Comparison of ENCODE assay signal across 1 cellular context in genomic region chr2:21228041-21228895, GRCh38.
A peak's percentile ranks its signal among the peaks of the same experiment; 100 is the strongest.
TF ChIP-seq lines count a peak whose summit lies in the region.

No MANE protein-coding gene starts in this region.

TF ChIP-seq in K562, 482 proteins besides CTCF, POLR2A, EP300 and RAD21 (continued from another document and continues in another):
- TF ChIP-seq AFF4 (CRISPR knock-in tag; IDR thresholded peaks at IDR 0.05): no peak
- no peak for TF ChIP-seq ZNF717 (CRISPR knock-in tag; IDR thresholded peaks at IDR 0.05)
- TF ChIP-seq ZNF165 (CRISPR knock-in tag; IDR thresholded peaks at IDR 0.05; ENCODE audit: borderline replicate concordance): no peak
- TF ChIP-seq, protein P1, sequence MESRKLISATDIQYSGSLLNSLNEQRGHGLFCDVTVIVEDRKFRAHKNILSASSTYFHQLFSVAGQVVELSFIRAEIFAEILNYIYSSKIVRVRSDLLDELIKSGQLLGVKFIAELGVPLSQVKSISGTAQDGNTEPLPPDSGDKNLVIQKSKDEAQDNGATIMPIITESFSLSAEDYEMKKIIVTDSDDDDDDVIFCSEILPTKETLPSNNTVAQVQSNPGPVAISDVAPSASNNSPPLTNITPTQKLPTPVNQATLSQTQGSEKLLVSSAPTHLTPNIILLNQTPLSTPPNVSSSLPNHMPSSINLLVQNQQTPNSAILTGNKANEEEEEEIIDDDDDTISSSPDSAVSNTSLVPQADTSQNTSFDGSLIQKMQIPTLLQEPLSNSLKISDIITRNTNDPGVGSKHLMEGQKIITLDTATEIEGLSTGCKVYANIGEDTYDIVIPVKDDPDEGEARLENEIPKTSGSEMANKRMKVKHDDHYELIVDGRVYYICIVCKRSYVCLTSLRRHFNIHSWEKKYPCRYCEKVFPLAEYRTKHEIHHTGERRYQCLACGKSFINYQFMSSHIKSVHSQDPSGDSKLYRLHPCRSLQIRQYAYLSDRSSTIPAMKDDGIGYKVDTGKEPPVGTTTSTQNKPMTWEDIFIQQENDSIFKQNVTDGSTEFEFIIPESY (CRISPR knock-in tag; IDR thresholded peaks at IDR 0.05): no peak
- TF ChIP-seq KLF1 (tag; IDR thresholded peaks at IDR 0.05): no peak
- TF ChIP-seq ZNF431 (CRISPR knock-in tag; IDR thresholded peaks at IDR 0.05): no peak
- no peak for TF ChIP-seq RBM17 (IDR thresholded peaks at IDR 0.05; ENCODE audit: borderline replicate concordance, low read depth, low read length)
- no peak for TF ChIP-seq SLC30A9 (CRISPR knock-in tag; IDR thresholded peaks at IDR 0.05)
- TF ChIP-seq SMARCB1 (IDR thresholded peaks at IDR 0.05; ENCODE audit: insufficient read length, low read depth): no peak
- TF ChIP-seq SMC3 (conservative IDR thresholded peaks at IDR 0.05; ENCODE audit: insufficient read depth, low read depth, low read length): 0 out of 2 replicates have a peak, but pooled peaks have one; percentile 4
- TF ChIP-seq ARID1B (IDR thresholded peaks at IDR 0.05): peak; percentile 95
- TF ChIP-seq GABPA (tag; conservative IDR thresholded peaks at IDR 0.05; ENCODE audit: low read depth): peak; percentile 48
- TF ChIP-seq ARID4B (CRISPR knock-in tag; IDR thresholded peaks at IDR 0.05): no peak
- TF ChIP-seq KAT2B (IDR thresholded peaks at IDR 0.05; ENCODE audit: low read depth, low read length): no peak
- no peak for TF ChIP-seq PHTF2 (CRISPR knock-in tag; IDR thresholded peaks at IDR 0.05)
- peak; percentile 69 to 90; a peak in 3 of 4 replicates for TF ChIP-seq RCOR1 (IDR thresholded peaks at IDR 0.05; ENCODE audit: borderline replicate concordance in 1 of 2, low read depth in 2 of 2, low read length in 2 of 2)
- TF ChIP-seq TAL1 (IDR thresholded peaks at IDR 0.05): peak; percentile 91
- TF ChIP-seq ZNF75A (CRISPR knock-in tag; IDR thresholded peaks at IDR 0.05): no peak
- TF ChIP-seq, protein P2, sequence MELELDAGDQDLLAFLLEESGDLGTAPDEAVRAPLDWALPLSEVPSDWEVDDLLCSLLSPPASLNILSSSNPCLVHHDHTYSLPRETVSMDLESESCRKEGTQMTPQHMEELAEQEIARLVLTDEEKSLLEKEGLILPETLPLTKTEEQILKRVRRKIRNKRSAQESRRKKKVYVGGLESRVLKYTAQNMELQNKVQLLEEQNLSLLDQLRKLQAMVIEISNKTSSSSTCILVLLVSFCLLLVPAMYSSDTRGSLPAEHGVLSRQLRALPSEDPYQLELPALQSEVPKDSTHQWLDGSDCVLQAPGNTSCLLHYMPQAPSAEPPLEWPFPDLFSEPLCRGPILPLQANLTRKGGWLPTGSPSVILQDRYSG (tag; conservative IDR thresholded peaks at IDR 0.05; ENCODE audit: low read depth): no peak
- no peak for TF ChIP-seq KDM2B (CRISPR knock-in tag; IDR thresholded peaks at IDR 0.05)
- peak; percentile 87 for TF ChIP-seq PML (IDR thresholded peaks at IDR 0.05; ENCODE audit: low read length)
- no peak for TF ChIP-seq FOXO4 (CRISPR knock-in tag; IDR thresholded peaks at IDR 0.05)
- TF ChIP-seq NR2C1 (IDR thresholded peaks at IDR 0.05): peak; percentile 86
- TF ChIP-seq NR2C1 (tag; IDR thresholded peaks at IDR 0.05): peak; percentile 92
- TF ChIP-seq MAX (CRISPR knock-in tag; IDR thresholded peaks at IDR 0.05): no peak
- no peak for TF ChIP-seq ZBTB8A (IDR thresholded peaks at IDR 0.05; ENCODE audit: partially characterized antibody)
- TF ChIP-seq RNF2 (IDR thresholded peaks at IDR 0.05): peak; percentile 76
- no peak for TF ChIP-seq ZNF785 (CRISPR knock-in tag; IDR thresholded peaks at IDR 0.05)
- 0 out of 2 replicates have a peak, but pooled peaks have one; percentile 29 for TF ChIP-seq GATAD2A (IDR thresholded peaks at IDR 0.05)
- no peak for TF ChIP-seq USF2 (CRISPR knock-in tag; IDR thresholded peaks at IDR 0.05)
- no peak for TF ChIP-seq SIRT6 (IDR thresholded peaks at IDR 0.05; ENCODE audit: low read depth, low read length)
- 0 out of 4 replicates have a peak, but pooled peaks of 1 of the 2 experiments have one; percentile 44 for TF ChIP-seq MNT (conservative IDR thresholded peaks at IDR 0.05)
- no peak; the same call in 1 of the 2 replicates for TF ChIP-seq SMARCC2 (IDR thresholded peaks at IDR 0.05; ENCODE audit: low read depth)
- no peak for TF ChIP-seq MAFF (IDR thresholded peaks at IDR 0.05; ENCODE audit: low read length)
- TF ChIP-seq XRCC5 (IDR thresholded peaks at IDR 0.05; ENCODE audit: low read depth, low read length): no peak
- peak; percentile 97 for TF ChIP-seq CBFA2T3 (IDR thresholded peaks at IDR 0.05)
- TF ChIP-seq KAT8 (IDR thresholded peaks at IDR 0.05; ENCODE audit: low read depth): no peak
- TF ChIP-seq SAFB (IDR thresholded peaks at IDR 0.05; ENCODE audit: borderline replicate concordance, low read depth, low read length): no peak
- no peak for TF ChIP-seq ZNF347 (CRISPR knock-in tag; IDR thresholded peaks at IDR 0.05; ENCODE audit: low read depth)
- no peak for TF ChIP-seq HNRNPK (IDR thresholded peaks at IDR 0.05; ENCODE audit: low read depth, low read length, poor library complexity, severe bottlenecking)
- TF ChIP-seq SPI1 (IDR thresholded peaks at IDR 0.05; ENCODE audit: borderline replicate concordance, low read depth, low read length): no peak
- TF ChIP-seq FOXK1 (CRISPR knock-in tag; IDR thresholded peaks at IDR 0.05; ENCODE audit: borderline replicate concordance): no peak
- TF ChIP-seq ZNF143 (CRISPR knock-in tag; IDR thresholded peaks at IDR 0.05): no peak
- no peak for TF ChIP-seq RBM25 (IDR thresholded peaks at IDR 0.05; ENCODE audit: low read depth, low read length, severe bottlenecking)
- TF ChIP-seq L3MBTL2 (IDR thresholded peaks at IDR 0.05): no peak
- TF ChIP-seq MTA2 (IDR thresholded peaks at IDR 0.05; ENCODE audit: low read depth): peak; percentile 76
- TF ChIP-seq ZNF263 (CRISPR knock-in tag; IDR thresholded peaks at IDR 0.05; ENCODE audit: borderline replicate concordance): no peak
- no peak for TF ChIP-seq TEAD1 (CRISPR knock-in tag; IDR thresholded peaks at IDR 0.05)
- no peak for TF ChIP-seq PTTG1 (tag; IDR thresholded peaks at IDR 0.05; ENCODE audit: low read depth)
- no peak for TF ChIP-seq PTRF (tag; IDR thresholded peaks at IDR 0.05)
- TF ChIP-seq HNRNPH1 (optimal IDR thresholded peaks at IDR 0.05; ENCODE audit: low read depth, low read length): no peak
- TF ChIP-seq E2F3 (CRISPR knock-in tag; IDR thresholded peaks at IDR 0.05): no peak
- no peak for TF ChIP-seq ATF6 (CRISPR knock-in tag; IDR thresholded peaks at IDR 0.05)
- TF ChIP-seq NRF1 (conservative IDR thresholded peaks at IDR 0.05 in 1 of 2, IDR thresholded peaks at IDR 0.05 in 1 of 2): no peak; a peak in 1 of 4 replicates
- no peak for TF ChIP-seq MED1 (CRISPR knock-in tag; IDR thresholded peaks at IDR 0.05; ENCODE audit: borderline replicate concordance)
- peak; percentile 89 for TF ChIP-seq SOX6 (IDR thresholded peaks at IDR 0.05)
- no peak for TF ChIP-seq CCNT2 (IDR thresholded peaks at IDR 0.05; ENCODE audit: borderline replicate concordance, extremely low read depth, insufficient read length, low read depth, low read length)
